1 cellular context compared by ENCODE assay signal in genomic region chr14:60515244-60515695, GRCh38.
TF ChIP-seq lines count a peak whose summit lies in the region.

No MANE protein-coding gene starts in this region.

TF ChIP-seq in GM23338, 12 proteins besides CTCF, POLR2A, EP300 and RAD21 (continued from another document):
- TF ChIP-seq ZNF462 (CRISPR knock-in tag; IDR thresholded peaks at IDR 0.05) (no peak), JUNB (IDR thresholded peaks at IDR 0.05; ENCODE audit: unreplicated experiment) (no peak), NANOG (IDR thresholded peaks at IDR 0.05; ENCODE audit: borderline replicate concordance) (no peak), ETS1 (IDR thresholded peaks at IDR 0.05) (no peak), EZH2phosphoT487 (IDR thresholded peaks at IDR 0.05; ENCODE audit: unreplicated experiment) (no peak), CREB1 (CRISPR knock-in tag; IDR thresholded peaks at IDR 0.05; ENCODE audit: low read depth) (no peak), STAT1 (IDR thresholded peaks at IDR 0.05; ENCODE audit: unreplicated experiment) (no peak), POLR2AphosphoS5 (IDR thresholded peaks at IDR 0.05; ENCODE audit: low read depth) (no peak)
